Comparison of ENCODE assay signal across 8 cellular contexts in genomic region chr7:135710417-135711138, GRCh38. TPM values are rescaled to one million over a fixed set of nuclear protein-coding genes. Genes with fewer than 3 reads are reported as not detected.
DNase-seq lines count a peak whose midpoint lies in the region; ATAC-seq and TF ChIP-seq lines count a peak whose summit lies in the region.

No MANE protein-coding gene starts in this region.

- H3K27me3 ChIP-seq in ascending aorta: no peaks in the 10 kb centered on the region

- H3K4me1 ChIP-seq in ascending aorta (peaks cover 6 to 36% of the 10 kb centered on the region in 2 donors), mucosa of descending colon (ENCODE audit: low read depth) (no peaks in the 10 kb centered on the region)

- H3K36me3 ChIP-seq in ascending aorta (no peaks in the 10 kb centered on the region), mucosa of descending colon (ENCODE audit: low read depth) (no peaks in the 10 kb centered on the region)

- POLR2A ChIA-PET in HEK293T (lab: Yijun Ruan, JAX): interaction anchor here (1.4 to 2.7 kb wide), 2 partner anchors 9 to 48 kb away, joined by 3 to 12 read pairs; partner anchors contain the start of gene STMP1

- TF ChIP-seq CTCF in ascending aorta (IDR thresholded peaks at IDR 0.05) (peak in 2 of 3 experiments; percentile 78 to 81), mucosa of descending colon (IDR thresholded peaks at IDR 0.05) (peak; percentile 44)

- ATAC-seq in mucosa of descending colon (peak; percentile 43), HG03159 (IDR thresholded peaks at IDR 0.05; ENCODE audit: unreplicated experiment) (no peak), GM19463 (IDR thresholded peaks at IDR 0.05; ENCODE audit: unreplicated experiment) (no peak)

- peak overlapping the region; percentile 55 to 71 for H3K27ac ChIP-seq in ascending aorta

- DNase-seq in EH (ENCODE audit: low read depth): peak; percentile 9
- peak; percentile 85 for DNase-seq in HEK293T (ENCODE audit: extremely low spot score)
- no peak for DNase-seq in ascending aorta (ENCODE audit: low spot score in 2 of 2)
- DNase-seq in mucosa of descending colon: peak in 1 of 3 donors; percentile 3
- no peak for DNase-seq in activated gamma-delta T cell treated with Interleukin-2 at 50 U/mL for 16 hours
- no peak for DNase-seq in NCI-H2196 treated with DMSO at 0.1 percent for 48 hours (lab: John Stamatoyannopoulos, UW; ENCODE audit: unreplicated experiment)

- CTCF ChIA-PET in HEK293T (lab: Yijun Ruan, JAX): interaction anchor here (0.8 to 2.6 kb wide), 14 partner anchors 11 to 47 kb away, joined by 3 to 28 read pairs (median 6); partner anchors contain the start of gene SLC13A4

- H3K4me3 ChIP-seq in ascending aorta: peak overlapping the region; percentile 33 to 49
- no peak overlapping the region for H3K4me3 ChIP-seq in mucosa of descending colon

- intact Hi-C loops in ascending aorta (cut with DNase I) (loop anchor here (10.0 kb wide), 1 partner anchor 84 kb away; no protein-coding TSS in a partner anchor), mucosa of descending colon (cut with DNase I, micrococcal nuclease) (no loop called here)

- H3K9me3 ChIP-seq in ascending aorta: no peaks in the 10 kb centered on the region
- H3K9me3 ChIP-seq in mucosa of descending colon: no peaks in the 10 kb centered on the region

TF ChIP-seq in HEK293T, 16 proteins besides CTCF, POLR2A, EP300 and RAD21:
- TF ChIP-seq PKNOX1 (IDR thresholded peaks at IDR 0.05): no peak
- TF ChIP-seq SUZ12 (IDR thresholded peaks at IDR 0.05): no peak
- no peak for TF ChIP-seq HDGF (IDR thresholded peaks at IDR 0.05; ENCODE audit: borderline replicate concordance)
- no peak for TF ChIP-seq CTBP1 (IDR thresholded peaks at IDR 0.05; ENCODE audit: borderline replicate concordance)
- no peak for TF ChIP-seq FOXA1 (IDR thresholded peaks at IDR 0.05)
- no peak for TF ChIP-seq L3MBTL2 (conservative IDR thresholded peaks at IDR 0.05)
- no peak for TF ChIP-seq ARNT (IDR thresholded peaks at IDR 0.05)
- no peak for TF ChIP-seq TARDBP (IDR thresholded peaks at IDR 0.05)
- TF ChIP-seq BHLHE40 (IDR thresholded peaks at IDR 0.05; ENCODE audit: borderline replicate concordance): no peak
- TF ChIP-seq LEF1 (IDR thresholded peaks at IDR 0.05; ENCODE audit: borderline replicate concordance): no peak
- no peak for TF ChIP-seq ZNF384 (IDR thresholded peaks at IDR 0.05)

RNA-seq across cellular contexts. Expression of gene SLC13A4, which starts 17.4 kb away (rescaled TPM):
- total RNA-seq in ascending aorta (0.21 TPM), mucosa of descending colon (not detected)

RNA-seq across cellular contexts. Expression of gene FAM180A, which starts 38.0 kb away (rescaled TPM):
- total RNA-seq in ascending aorta (121 TPM), mucosa of descending colon (1 to 10 TPM in 2 of 3 donors, under 1 TPM in 1; 0.26 to 3.5 (median 1.3) TPM)

RNA-seq across cellular contexts. Expression of gene STMP1, which starts 48.3 kb away (rescaled TPM):
- total RNA-seq in ascending aorta (10.1 TPM), mucosa of descending colon (10 to 100 TPM; 23.5 to 28.5 (median 24.9) TPM)

Comparison
In these comparisons a context has a peak if more than half of its experiments do, and no peak if none do; other contexts are left out.
1. DNase-seq: peak in EH (single experiment) and HEK293T (single experiment); none in ascending aorta (0 of 2), activated gamma-delta T cell treated with Interleukin-2 at 50 U/mL for 16 hours (single experiment) and NCI-H2196 treated with DMSO at 0.1 percent for 48 hours (single experiment).
2. RNA of gene FAM180A, which starts 38.0 kb away (total RNA-seq): 121 TPM in ascending aorta (single experiment); 0.26 to 3.5 TPM in mucosa of descending colon; every median in the first group is over 10 times any median in the second.